ENCODE assay signal across 8 cellular contexts in genomic region chrX:12972867-12973560, GRCh38. TPM values are rescaled to one million over a fixed set of nuclear protein-coding genes. Genes with fewer than 3 reads are reported as not detected.
A peak's percentile ranks its signal among the peaks of the same experiment; 100 is the strongest.
DNase-seq lines count a peak whose midpoint lies in the region; ATAC-seq and TF ChIP-seq lines count a peak whose summit lies in the region.

No MANE protein-coding gene starts in this region.

- H3K4me2 ChIP-seq in OCI-LY7 (ENCODE audit: low read length) = peak overlapping the region; percentile 93

- no peaks in the 10 kb centered on the region for H4K20me1 ChIP-seq in OCI-LY7 (ENCODE audit: insufficient read depth, low read length)

- no peak for ATAC-seq in psoas muscle
- no peak for ATAC-seq in GM19395 (IDR thresholded peaks at IDR 0.05; ENCODE audit: unreplicated experiment)

- H3K9me2 ChIP-seq in OCI-LY7 (ENCODE audit: insufficient read depth, low read length) = no peaks in the 10 kb centered on the region

- peaks cover 26 to 60% (median 27%) of the 10 kb centered on the region in 3 donors for H3K36me3 Mint-ChIP-seq in CD8-positive, alpha-beta memory T cell
- H3K36me3 Mint-ChIP-seq in endothelial cell (ENCODE audit: low read depth, unreplicated experiment) = peaks cover 17% of the 10 kb centered on the region
- H3K36me3 Mint-ChIP-seq in HFFc6 (ENCODE audit: low read depth) = peaks cover 29% of the 10 kb centered on the region

- H3K27me3 Mint-ChIP-seq in CD8-positive, alpha-beta memory T cell = peaks cover 0 to 42% of the 10 kb centered on the region in 2 donors
- peaks cover 3% of the 10 kb centered on the region for H3K27me3 Mint-ChIP-seq in endothelial cell (ENCODE audit: unreplicated experiment)
- peaks cover 9% of the 10 kb centered on the region for H3K27me3 Mint-ChIP-seq in HFFc6 (ENCODE audit: insufficient read depth)

- no peaks in the 10 kb centered on the region for H3K9me3 ChIP-seq in CD8-positive, alpha-beta memory T cell (ENCODE audit: low read length)
- H3K9me3 ChIP-seq in OCI-LY7 (ENCODE audit: low read length) = no peaks in the 10 kb centered on the region
- H3K9me3 ChIP-seq in psoas muscle = no peaks in the 10 kb centered on the region

- peaks cover 37% of the 10 kb centered on the region for H3K79me2 ChIP-seq in OCI-LY7 (ENCODE audit: insufficient read depth, low read depth, low read length)

- H3K36me3 ChIP-seq in CD8-positive, alpha-beta memory T cell (ENCODE audit: insufficient read depth, low read length) = peaks cover 22% of the 10 kb centered on the region
- peaks cover 29% of the 10 kb centered on the region for H3K36me3 ChIP-seq in OCI-LY7 (ENCODE audit: insufficient read depth, low read length)
- H3K36me3 ChIP-seq in psoas muscle (ENCODE audit: insufficient read depth in 1 of 2, low read depth in 1 of 2) = no peaks in the 10 kb centered on the region
- peaks cover 23% of the 10 kb centered on the region for H3K36me3 ChIP-seq in brain microvascular endothelial cell (replicated peaks)

- H3K27me3 ChIP-seq in CD8-positive, alpha-beta memory T cell (ENCODE audit: insufficient read depth, low read length, poor library complexity, severe bottlenecking) = no peaks in the 10 kb centered on the region
- H3K27me3 ChIP-seq in psoas muscle (ENCODE audit: insufficient read depth in 3 of 3, low read length in 2 of 3) (peaks cover 0 to 30% (median 0%) of the 10 kb centered on the region in 3 donors), brain microvascular endothelial cell (replicated peaks) (no peaks in the 10 kb centered on the region)

- intact Hi-C loops in OCI-LY7 (cut with micrococcal nuclease; ENCODE audit: unreplicated experiment) = loop anchor here (1.0 to 5.0 kb wide), 3 partner anchors 17 to 759 kb away; partner anchors contain the start of genes OFD1 and TRAPPC2
- intact Hi-C loops in psoas muscle (cut with DNase I) = no loop called here

- TSS peak; percentile 54 for BruUV-seq in OCI-LY7 (replicated peaks; lab: Mats Ljungman, UMichigan)

- peaks cover 33 to 55% (median 52%) of the 10 kb centered on the region in 3 donors for H3K4me1 Mint-ChIP-seq in CD8-positive, alpha-beta memory T cell
- peaks cover 32% of the 10 kb centered on the region for H3K4me1 Mint-ChIP-seq in endothelial cell (ENCODE audit: unreplicated experiment)
- H3K4me1 Mint-ChIP-seq in HFFc6 (ENCODE audit: low read depth) = peaks cover 16% of the 10 kb centered on the region

- H3K9me3 Mint-ChIP-seq in CD8-positive, alpha-beta memory T cell = peaks cover 0 to 7% (median 0%) of the 10 kb centered on the region in 5 donors
- H3K9me3 Mint-ChIP-seq in endothelial cell (ENCODE audit: unreplicated experiment) = no peaks in the 10 kb centered on the region
- H3K9me3 Mint-ChIP-seq in HFFc6 = no peaks in the 10 kb centered on the region; the same call in 1 of the 2 replicates

- peak overlapping the region; percentile 81 to 99 (median 96) for H3K27ac Mint-ChIP-seq in CD8-positive, alpha-beta memory T cell
- H3K27ac Mint-ChIP-seq in endothelial cell (ENCODE audit: unreplicated experiment) (peak overlapping the region; percentile 96), HFFc6 (no peak overlapping the region)

- H2AFZ ChIP-seq in OCI-LY7 (ENCODE audit: low read length) = peak overlapping the region; percentile 55; the same call in 1 of the 2 replicates

- peak overlapping the region; percentile 96 for H3K27ac ChIP-seq in CD8-positive, alpha-beta memory T cell (ENCODE audit: low read depth, low read length)
- H3K27ac ChIP-seq in OCI-LY7 (ENCODE audit: low read depth, low read length, poor library complexity, severe bottlenecking) = peak overlapping the region; percentile 90
- H3K27ac ChIP-seq in psoas muscle = peak overlapping the region; percentile 80
- no peak overlapping the region for H3K27ac ChIP-seq in brain microvascular endothelial cell

- no peak for DNase-seq in CD8-positive, alpha-beta memory T cell
- DNase-seq in OCI-LY7 (ENCODE audit: low spot score) = no peak
- no peak for DNase-seq in endothelial cell (ENCODE audit: low spot score)
- no peak for DNase-seq in psoas muscle
- no peak for DNase-seq in HFFc6
- no peak for DNase-seq in AML-193 (lab: John Stamatoyannopoulos, UW)
- no peak for DNase-seq in brain microvascular endothelial cell

- 67 to 74% (median 68%) methylated on average over 12 of the region's 12 CpGs for WGBS in psoas muscle, 3 donors

- peak overlapping the region; percentile 97 to 100 (median 98) for H3K4me3 Mint-ChIP-seq in CD8-positive, alpha-beta memory T cell
- H3K4me3 Mint-ChIP-seq in endothelial cell (ENCODE audit: unreplicated experiment) (peak overlapping the region; percentile 96), HFFc6 (no peak overlapping the region)

- no peak for TF ChIP-seq CTCF in OCI-LY7 (conservative IDR thresholded peaks at IDR 0.05; ENCODE audit: low read length)
- no peak for TF ChIP-seq CTCF in endothelial cell (IDR thresholded peaks at IDR 0.05; ENCODE audit: unreplicated experiment)
- TF ChIP-seq CTCF in psoas muscle (IDR thresholded peaks at IDR 0.05) = no peak
- TF ChIP-seq CTCF in HFFc6 (IDR thresholded peaks at IDR 0.05) = no peak
- TF ChIP-seq CTCF in brain microvascular endothelial cell (IDR thresholded peaks at IDR 0.05; ENCODE audit: low read depth, low read length, missing control alignments) = no peak

- POLR2A ChIA-PET in CD8-positive, alpha-beta memory T cell (lab: Charles Lee) = interaction anchor here (0.6 to 15.0 kb wide), 9 partner anchors 12 to 120 kb away, joined by 3 to 194 read pairs (median 6); no protein-coding TSS in a partner anchor
- POLR2A ChIA-PET in OCI-LY7 (lab: Charles Lee) = interaction anchor here (0.8 to 9.9 kb wide), 11 partner anchors 16 to 118 kb away, joined by 3 to 148 read pairs (median 7); no protein-coding TSS in a partner anchor

- CTCF ChIA-PET in CD8-positive, alpha-beta memory T cell (lab: Charles Lee) = interaction anchor here (1.0 to 16.4 kb wide), 5 partner anchors 16 to 116 kb away, joined by 3 to 224 read pairs (median 24); no protein-coding TSS in a partner anchor
- CTCF ChIA-PET in OCI-LY7 (lab: Charles Lee; ENCODE audit: unreplicated experiment) = no interaction called here

- in situ Hi-C loops in brain microvascular endothelial cell (cut with HindIII; ENCODE audit: low pct_ligation_motif_present, low sequenced_read_pairs) = no loop called here

- peak overlapping the region; percentile 97 for H3K4me3 ChIP-seq in CD8-positive, alpha-beta memory T cell (ENCODE audit: low read length)
- H3K4me3 ChIP-seq in OCI-LY7 (ENCODE audit: low read depth, low read length, poor library complexity, severe bottlenecking) (peak overlapping the region; percentile 99), psoas muscle (peak overlapping the region; percentile 73), brain microvascular endothelial cell (ENCODE audit: low read depth, low read length) (no peak overlapping the region)

- peaks cover 25% of the 10 kb centered on the region for H3K4me1 ChIP-seq in CD8-positive, alpha-beta memory T cell (ENCODE audit: insufficient read depth, low read length)
- H3K4me1 ChIP-seq in OCI-LY7 (ENCODE audit: insufficient read depth, low read length, poor library complexity, severe bottlenecking) (peaks cover 52% of the 10 kb centered on the region), psoas muscle (no peaks in the 10 kb centered on the region)

RNA-seq across cellular contexts. Expression of gene TMSB4X, which starts 1.9 kb away (rescaled TPM):
- total RNA-seq in CD8-positive, alpha-beta memory T cell = 1,000 to 10,000 TPM; 3,415 to 3,478 TPM
- polyA plus RNA-seq in CD8-positive, alpha-beta memory T cell = 28,788 TPM
- 1,355 and 1,476 TPM in 2 replicates for total RNA-seq in OCI-LY7 (2014; rRNA removed; shearing (Covaris generic))
- 1,524 and 1,540 TPM in 2 replicates for total RNA-seq in OCI-LY7 (2022)
- total RNA-seq in endothelial cell (ENCODE audit: unreplicated experiment) = 3,201 TPM
- 100 to 1,000 TPM; 382 to 731 (median 461) TPM for total RNA-seq in psoas muscle
- polyA plus RNA-seq in psoas muscle = 1,000 to 10,000 TPM in 1 of 3 donors, 100 to 1,000 TPM in 2; 534 to 1,148 (median 724) TPM
- total RNA-seq in HFFc6 (2021; fragmentation: NEBNext Ultra II Directional; extraction: Animal tissue kit (Norgen Biotek cat#: 25700)) = 1,000 to 10,000 TPM; 2,364 to 3,067 (median 2,845) TPM
